In the genomic region with DNA sequence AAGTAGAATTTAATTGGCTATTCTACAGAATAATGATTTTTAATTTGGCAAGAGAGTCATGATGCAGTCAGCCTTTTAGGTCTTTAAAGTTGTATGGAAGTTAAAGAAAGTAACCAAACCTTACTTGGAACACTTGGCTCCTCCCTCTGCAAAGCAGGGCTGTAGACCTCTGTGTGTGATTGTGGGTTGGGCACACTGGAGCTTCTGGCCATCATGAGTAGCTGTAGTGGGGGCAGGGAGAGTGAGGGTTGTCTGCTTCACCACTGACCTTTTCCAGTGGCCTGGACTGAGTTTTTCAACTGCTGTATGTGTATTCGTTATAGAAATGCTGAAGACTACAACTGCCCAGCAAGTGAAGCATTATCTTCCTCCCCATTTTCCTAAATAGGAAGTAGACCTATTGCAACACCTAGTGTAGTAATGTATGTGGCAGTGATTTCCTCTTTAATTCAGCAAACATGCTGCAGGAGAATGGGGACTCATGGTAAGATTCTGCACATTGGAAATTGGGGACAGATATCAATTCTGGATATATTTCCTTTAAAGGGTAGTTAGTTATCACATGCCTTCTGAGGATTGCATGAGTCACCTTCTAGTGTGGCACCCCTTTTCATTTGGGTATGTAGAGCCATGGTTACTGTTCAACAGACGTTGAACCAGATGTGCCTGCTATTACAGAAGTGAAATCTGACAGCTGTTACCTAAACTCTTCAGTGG, we compare ENCODE assay signal across 8 cellular contexts.
DNase-seq lines count a peak whose midpoint lies in the region; ATAC-seq and TF ChIP-seq lines count a peak whose summit lies in the region.
"Had no signal": no experiment of that assay in that cellular context is flagged by ENCODE, and none has a peak within 500 bp of the region (broad histone marks: within the 10 kb centered on the region; RNA-seq: fewer than 3 reads in every experiment).

No MANE protein-coding gene starts in this region.

- H3K36me3 Mint-ChIP-seq in neural progenitor cell, result no peaks in the 10 kb centered on the region

- no peaks in the 10 kb centered on the region for H3K36me3 ChIP-seq in neural progenitor cell
- no peaks in the 10 kb centered on the region for H3K36me3 ChIP-seq in body of pancreas (replicated peaks in 1 of 2; ENCODE audit: insufficient read depth in 1 of 2, low read depth in 2 of 2)

- peaks cover 22% of the 10 kb centered on the region for H3K4me1 Mint-ChIP-seq in neural progenitor cell
- H3K4me1 Mint-ChIP-seq in stimulated activated naive CD8-positive, alpha-beta T cell treated with anti-CD3 and anti-CD28 coated beads, Interleukin-15, amount 100 ng/mL, for 72 hours, result peaks cover 26% of the 10 kb centered on the region

- peaks cover 16% of the 10 kb centered on the region for H4K20me1 ChIP-seq in neural progenitor cell (ENCODE audit: low read depth)

- no peak overlapping the region for H3K27ac Mint-ChIP-seq in neural progenitor cell
- H3K27ac Mint-ChIP-seq in stimulated activated naive CD8-positive, alpha-beta T cell treated with anti-CD3 and anti-CD28 coated beads, Interleukin-15, amount 100 ng/mL, for 72 hours, result no peak overlapping the region

- peaks cover 40% of the 10 kb centered on the region for H3K79me2 ChIP-seq in neural progenitor cell (ENCODE audit: low read depth)

- H3K9me3 ChIP-seq in neural progenitor cell (ENCODE audit: low read depth), result no peaks in the 10 kb centered on the region
- H3K9me3 ChIP-seq in body of pancreas, result no peaks in the 10 kb centered on the region

- H3K4me3 ChIP-seq in neural progenitor cell, result no peak overlapping the region
- H3K4me3 ChIP-seq in body of pancreas, result no peak overlapping the region

- no peak overlapping the region for H3K27ac ChIP-seq in neural progenitor cell
- peak overlapping the region in 1 of 4 donors; percentile 11 for H3K27ac ChIP-seq in body of pancreas

- ATAC-seq in GM19324 (IDR thresholded peaks at IDR 0.05; ENCODE audit: low FRiP score, unreplicated experiment) (peak; percentile 82), HG02885 (IDR thresholded peaks at IDR 0.05; ENCODE audit: poor library complexity, unreplicated experiment) (peak; percentile 40), body of pancreas (no peak)
- ATAC-seq in stimulated activated naive CD8-positive, alpha-beta T cell treated with anti-CD3 and anti-CD28 coated beads, Interleukin-15, amount 100 ng/mL, for 72 hours, result no peak

- H3K9ac ChIP-seq in neural progenitor cell, result no peak overlapping the region

- WGBS in body of pancreas, 2 donors, result 54 to 73% methylated on average over 2 of the region's 2 CpGs

- no peaks in the 10 kb centered on the region for H3K27me3 ChIP-seq in neural progenitor cell
- no peaks in the 10 kb centered on the region for H3K27me3 ChIP-seq in body of pancreas

- H3K9me3 Mint-ChIP-seq in neural progenitor cell, result no peaks in the 10 kb centered on the region
- no peaks in the 10 kb centered on the region for H3K9me3 Mint-ChIP-seq in stimulated activated naive CD8-positive, alpha-beta T cell treated with anti-CD3 and anti-CD28 coated beads, Interleukin-15, amount 100 ng/mL, for 72 hours
- H3K9me3 Mint-ChIP-seq: IgD-negative memory B cell had no signal

- H3K27me3 Mint-ChIP-seq in neural progenitor cell (ENCODE audit: insufficient read depth, low read depth), result no peaks in the 10 kb centered on the region
- no peaks in the 10 kb centered on the region for H3K27me3 Mint-ChIP-seq in stimulated activated naive CD8-positive, alpha-beta T cell treated with anti-CD3 and anti-CD28 coated beads, Interleukin-15, amount 100 ng/mL, for 72 hours
- H3K27me3 Mint-ChIP-seq: IgD-negative memory B cell had no signal

- peaks cover 28% of the 10 kb centered on the region for H3K4me1 ChIP-seq in neural progenitor cell
- H3K4me1 ChIP-seq in body of pancreas, result peaks cover 19% of the 10 kb centered on the region

- intact Hi-C loops in body of pancreas (cut with DNase I), result no loop called here

- no peak overlapping the region for H2AFZ ChIP-seq in neural progenitor cell (replicated peaks)

- H3K4me2 ChIP-seq in neural progenitor cell, result peak overlapping the region; percentile 16

- TF ChIP-seq CTCF in neural progenitor cell (IDR thresholded peaks at IDR 0.05) (no peak), body of pancreas (IDR thresholded peaks at IDR 0.05) (no peak)

- DNase-seq in RPMI7951 (ENCODE audit: low read depth) (peak; percentile 55), neural progenitor cell (ENCODE audit: low spot score) (no peak), body of pancreas (no peak)
- DNase-seq in stimulated activated naive CD8-positive, alpha-beta T cell treated with anti-CD3 and anti-CD28 coated beads, Interleukin-15, amount 100 ng/mL, for 72 hours, result no peak
- DNase-seq in activated CD8-positive, alpha-beta memory T cell treated with anti-CD3 and anti-CD28 coated beads, Interleukin-2, amount 50 U/mL, for 48 hours, result no peak

- no peak for TF ChIP-seq POLR2A in body of pancreas (IDR thresholded peaks at IDR 0.05)

- no peaks in the 10 kb centered on the region for H3F3A ChIP-seq in neural progenitor cell (ENCODE audit: low read depth)

- no peak overlapping the region for H3K4me3 Mint-ChIP-seq in neural progenitor cell
- H3K4me3 Mint-ChIP-seq in stimulated activated naive CD8-positive, alpha-beta T cell treated with anti-CD3 and anti-CD28 coated beads, Interleukin-15, amount 100 ng/mL, for 72 hours, result no peak overlapping the region
- H3K4me3 Mint-ChIP-seq: IgD-negative memory B cell had no signal

Comparison
In these comparisons a context has a peak if more than half of its experiments do, and no peak if none do; other contexts are left out.
1. ATAC-seq: peak in GM19324 (single experiment) and HG02885 (single experiment); none in stimulated activated naive CD8-positive, alpha-beta T cell treated with anti-CD3 and anti-CD28 coated beads, Interleukin-15, amount 100 ng/mL, for 72 hours (single experiment) and body of pancreas (single experiment).